8 cellular contexts compared by ENCODE assay signal in the genomic region with DNA sequence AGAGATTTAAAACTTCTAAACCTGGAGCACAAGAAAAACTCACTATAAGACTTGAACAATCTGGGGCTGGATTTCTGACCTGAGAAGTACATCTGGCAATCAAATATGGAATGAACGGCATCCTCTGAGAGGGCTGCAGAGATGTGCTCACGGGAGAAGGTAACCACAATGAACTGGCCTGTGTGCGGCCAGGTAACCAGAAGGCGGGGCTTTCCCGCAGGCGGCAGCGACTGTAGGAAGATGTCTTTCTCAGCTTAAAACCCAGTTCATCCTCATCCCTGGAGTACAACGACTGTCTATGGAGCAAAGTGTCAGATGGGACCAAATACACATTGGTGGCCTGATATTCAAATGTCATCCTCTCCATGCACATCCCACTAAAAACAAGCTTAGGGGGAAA. TPM values are rescaled to one million over a fixed set of nuclear protein-coding genes. Genes with fewer than 3 reads are reported as not detected.
DNase-seq lines count a peak whose midpoint lies in the region; ATAC-seq and TF ChIP-seq lines count a peak whose summit lies in the region.

No MANE protein-coding gene starts in this region.

- POLR2A ChIA-PET in activated CD4-positive, alpha-beta memory T cell treated with anti-CD3 and anti-CD28 coated beads for 36 hours (lab: Charles Lee), result interaction anchor here (1.2 kb wide), 1 partner anchor 79 kb away, joined by 3 read pairs; no protein-coding TSS in a partner anchor
- POLR2A ChIA-PET in GM10248 (lab: Yijun Ruan, JAX), result interaction anchor here (1.0 kb wide), 1 partner anchor 78 kb away, joined by 4 read pairs; the partner anchor contains the start of gene PEX26

- H3K4me3 ChIP-seq in iPS-20b (ENCODE audit: low read length) (peak overlapping the region; percentile 81), stomach smooth muscle (ENCODE audit: low read length in 2 of 2) (peak overlapping the region; percentile 68 to 83)

- no peaks in the 10 kb centered on the region for H3K36me3 ChIP-seq in iPS-20b (ENCODE audit: insufficient read depth, low read depth, low read length)
- H3K36me3 ChIP-seq in stomach smooth muscle (ENCODE audit: control insufficient read depth in 2 of 2, insufficient read depth in 2 of 2, low read length in 2 of 2), result no peaks in the 10 kb centered on the region

- peaks cover 57% of the 10 kb centered on the region for H3K4me1 Mint-ChIP-seq in activated T-cell treated with anti-CD3 and anti-CD28 coated beads, Interleukin-2, amount 50 U/mL, for 72 hours (ENCODE audit: low read depth)
- H3K4me1 Mint-ChIP-seq in activated CD4-positive, alpha-beta memory T cell treated with anti-CD3 and anti-CD28 coated beads for 36 hours (ENCODE audit: low read depth), result peaks cover 51% of the 10 kb centered on the region

- H3K27ac Mint-ChIP-seq in activated T-cell treated with anti-CD3 and anti-CD28 coated beads, Interleukin-2, amount 50 U/mL, for 72 hours, result peak overlapping the region; percentile 23
- H3K27ac Mint-ChIP-seq in activated CD4-positive, alpha-beta memory T cell treated with anti-CD3 and anti-CD28 coated beads for 36 hours, result peak overlapping the region; percentile 9

- H3K9me3 Mint-ChIP-seq in activated T-cell treated with anti-CD3 and anti-CD28 coated beads, Interleukin-2, amount 50 U/mL, for 72 hours, result no peaks in the 10 kb centered on the region
- H3K9me3 Mint-ChIP-seq in activated CD4-positive, alpha-beta memory T cell treated with anti-CD3 and anti-CD28 coated beads for 36 hours, result no peaks in the 10 kb centered on the region

- peaks cover 0 to 1% of the 10 kb centered on the region in 2 donors for H3K36me3 Mint-ChIP-seq in activated T-cell treated with anti-CD3 and anti-CD28 coated beads, Interleukin-2, amount 50 U/mL, for 72 hours (ENCODE audit: insufficient read depth in 2 of 2)
- H3K36me3 Mint-ChIP-seq in activated CD4-positive, alpha-beta memory T cell treated with anti-CD3 and anti-CD28 coated beads for 36 hours, result no peaks in the 10 kb centered on the region

- H3K27ac ChIP-seq in iPS-20b (ENCODE audit: low read length), result no peak overlapping the region
- H3K27ac ChIP-seq in stomach smooth muscle (ENCODE audit: low read length), result peak overlapping the region; percentile 24

- H3K9ac ChIP-seq in iPS-20b (ENCODE audit: low read depth, low read length) (peak overlapping the region; percentile 72; the same call in 1 of the 2 replicates), stomach smooth muscle (ENCODE audit: low read length in 2 of 2) (peak overlapping the region; percentile 29 to 65)

- intact Hi-C loops in activated CD4-positive, alpha-beta memory T cell treated with anti-CD3 and anti-CD28 coated beads for 36 hours (cut with micrococcal nuclease), result loop anchor here (2.0 kb wide), 2 partner anchors 19 to 23 kb away; no protein-coding TSS in a partner anchor
- intact Hi-C loops in posterior cingulate gyrus (cut with DNase I), result loop anchor here (2.0 to 5.0 kb wide), 3 partner anchors 25 to 88 kb away; partner anchors contain the start of genes MICAL3 and PEX26

- peaks cover 6% of the 10 kb centered on the region; the same call in 1 of the 2 replicates for H3K27me3 ChIP-seq in iPS-20b (ENCODE audit: insufficient read depth, low read length)
- H3K27me3 ChIP-seq in stomach smooth muscle (ENCODE audit: control insufficient read depth in 1 of 2, insufficient read depth in 2 of 2, low read length in 2 of 2), result no peaks in the 10 kb centered on the region

- no peaks in the 10 kb centered on the region for H3K9me3 ChIP-seq in iPS-20b (ENCODE audit: insufficient read depth, low read depth, low read length)
- H3K9me3 ChIP-seq in stomach smooth muscle (ENCODE audit: control insufficient read depth in 2 of 2, low read length in 2 of 2), result no peaks in the 10 kb centered on the region

- peaks cover 16% of the 10 kb centered on the region for H3K27me3 Mint-ChIP-seq in activated T-cell treated with anti-CD3 and anti-CD28 coated beads, Interleukin-2, amount 50 U/mL, for 72 hours (ENCODE audit: low read depth)
- H3K27me3 Mint-ChIP-seq in activated CD4-positive, alpha-beta memory T cell treated with anti-CD3 and anti-CD28 coated beads for 36 hours, result no peaks in the 10 kb centered on the region

- no peak for ATAC-seq in activated T-cell treated with anti-CD3 and anti-CD28 coated beads, Interleukin-2, amount 50 U/mL, for 72 hours (replicated peaks in 1 of 2)
- ATAC-seq in HG02870 (IDR thresholded peaks at IDR 0.05; ENCODE audit: unreplicated experiment), result no peak

- TF ChIP-seq CTCF in GM10248 (IDR thresholded peaks at IDR 0.05; ENCODE audit: control extremely low read depth, extremely low read depth, low read depth, missing control alignments), result no peak

- CTCF ChIA-PET in activated CD4-positive, alpha-beta memory T cell treated with anti-CD3 and anti-CD28 coated beads for 36 hours (lab: Charles Lee), result interaction anchor here (0.7 to 1.5 kb wide), 3 partner anchors 76 to 169 kb away, joined by 3 to 6 read pairs (median 4); partner anchors contain the start of gene PEX26
- CTCF ChIA-PET in GM10248 (lab: Yijun Ruan, JAX), result interaction anchor here (0.8 to 3.4 kb wide), 7 partner anchors 12 to 77 kb away, joined by 3 to 23 read pairs (median 5); partner anchors contain the start of genes MICAL3 and PEX26

- H3K4me3 Mint-ChIP-seq in activated T-cell treated with anti-CD3 and anti-CD28 coated beads, Interleukin-2, amount 50 U/mL, for 72 hours, result peak overlapping the region; percentile 77 to 88
- peak overlapping the region; percentile 55 for H3K4me3 Mint-ChIP-seq in activated CD4-positive, alpha-beta memory T cell treated with anti-CD3 and anti-CD28 coated beads for 36 hours

- no peak for DNase-seq in activated T-cell treated with anti-CD3 and anti-CD28 coated beads, Interleukin-2, amount 50 U/mL, for 72 hours
- no peak for DNase-seq in activated T-cell treated with anti-CD3 and anti-CD28 coated beads, Interleukin-2, amount 50 U/mL, for 48 hours
- DNase-seq in activated CD4-positive, alpha-beta memory T cell treated with anti-CD3 and anti-CD28 coated beads for 36 hours, result peak; percentile 20
- no peak for DNase-seq in GM10248 (ENCODE audit: extremely low spot score)
- DNase-seq in posterior cingulate gyrus, result no peak

- H3K4me1 ChIP-seq in iPS-20b (ENCODE audit: insufficient read depth, low read length), result no peaks in the 10 kb centered on the region
- peaks cover 25% of the 10 kb centered on the region for H3K4me1 ChIP-seq in stomach smooth muscle (ENCODE audit: control insufficient read depth, insufficient read depth, low read length)

RNA-seq across cellular contexts. Expression of gene MICAL3, which starts 24.5 kb away (rescaled TPM):
- 10 to 100 TPM; 17.9 to 26.0 TPM for total RNA-seq in activated T-cell treated with anti-CD3 and anti-CD28 coated beads, Interleukin-2, amount 50 U/mL, for 72 hours
- 10 to 100 TPM; 29.7 to 37.2 TPM for total RNA-seq in activated CD4-positive, alpha-beta memory T cell treated with anti-CD3 and anti-CD28 coated beads for 36 hours
